19 cellular contexts compared by ENCODE assay signal in the genomic region with DNA sequence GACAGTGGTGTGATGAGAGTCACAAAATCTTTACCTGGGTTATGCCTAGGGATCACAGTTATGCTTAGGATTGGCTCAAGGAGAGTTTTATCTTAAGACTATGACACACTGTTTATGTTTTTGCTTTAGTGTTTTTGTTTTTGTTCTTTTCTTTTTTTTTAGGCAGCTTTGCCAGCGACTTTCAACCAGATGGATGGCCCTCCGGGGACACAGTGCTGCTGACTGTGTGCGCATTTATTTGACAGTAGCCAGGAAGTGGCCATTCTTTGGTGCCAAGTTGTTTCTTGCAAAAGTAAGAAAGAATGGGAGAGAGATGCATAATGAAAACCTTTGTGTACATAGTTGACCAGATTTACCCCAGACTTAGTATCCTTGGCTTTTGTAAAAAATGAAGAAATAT. TPM values are rescaled to one million over a fixed set of nuclear protein-coding genes. Genes with fewer than 3 reads are reported as not detected.
DNase-seq lines count a peak whose midpoint lies in the region; ATAC-seq and TF ChIP-seq lines count a peak whose summit lies in the region.
"Had no signal": no experiment of that assay in that cellular context is flagged by ENCODE, and none has a peak within 500 bp of the region (broad histone marks: within the 10 kb centered on the region; RNA-seq: fewer than 3 reads in every experiment).

No MANE protein-coding gene starts in this region.

- H3K4me3 ChIP-seq in SJSA1 (no peak overlapping the region), fibroblast of villous mesenchyme (ENCODE audit: low read depth, low read length) (no peak overlapping the region)
- H3K4me3 ChIP-seq: BLaER1 had no signal

- DNase-seq in EH (ENCODE audit: low read depth) (peak; percentile 61), SJSA1 (ENCODE audit: low read depth in 1 of 2, low spot score in 2 of 2) (peak in 1 of 2 experiments; percentile 57), fibroblast of villous mesenchyme (ENCODE audit: low read depth) (peak; percentile 84), renal cortical epithelial cell (ENCODE audit: low read depth) (peak; percentile 84), DMS153 treated with DMSO at 0.1 percent for 48 hours (lab: John Stamatoyannopoulos, UW; ENCODE audit: unreplicated experiment) (no peak), NCI-H1105 (lab: John Stamatoyannopoulos, UW) (no peak), NCI-H1694 (lab: John Stamatoyannopoulos, UW) (no peak)
- DNase-seq: activated T-cell treated with anti-CD3 and anti-CD28 coated beads, Interleukin-2, amount 50 U/mL, for 72 hours; GF-D8; MM.1S; naive thymus-derived CD8-positive, alpha-beta T cell; NCI-H345; RPMI8226; stimulated activated CD4-positive, alpha-beta T cell treated with anti-CD3 and anti-CD28 coated beads, Interleukin-15, amount 100 ng/mL, for 24 hours; stimulated activated CD8-positive, alpha-beta memory T cell treated with anti-CD3 and anti-CD28 coated beads, Interleukin-4, amount 100 ng/mL, for 48 hours had no signal

- ATAC-seq in HG03571 (IDR thresholded peaks at IDR 0.05; ENCODE audit: unreplicated experiment): no peak
- ATAC-seq: activated T-cell treated with anti-CD3 and anti-CD28 coated beads, Interleukin-2, amount 50 U/mL, for 72 hours; naive thymus-derived CD8-positive, alpha-beta T cell had no signal

- H3K36me3 ChIP-seq in SJSA1: no peaks in the 10 kb centered on the region
- H3K36me3 ChIP-seq: BLaER1 had no signal

- H3K27me3 ChIP-seq in SJSA1 (replicated peaks): no peaks in the 10 kb centered on the region
- H3K27me3 ChIP-seq: BLaER1 had no signal

- no peaks in the 10 kb centered on the region for H3K9me3 ChIP-seq in SJSA1 (replicated peaks)
- H3K9me3 ChIP-seq: BLaER1 had no signal

- peaks cover 20% of the 10 kb centered on the region for H3K4me1 ChIP-seq in SJSA1 (replicated peaks)
- H3K4me1 ChIP-seq: BLaER1 had no signal

- peak overlapping the region; percentile 69 for H3K27ac ChIP-seq in SJSA1
- H3K27ac ChIP-seq: BLaER1, HL-60, VCaP had no signal

- no peak for TF ChIP-seq CTCF in fibroblast of villous mesenchyme (IDR thresholded peaks at IDR 0.05; ENCODE audit: insufficient read depth, low read depth, low read length)

RNA-seq across cellular contexts. Expression of a gene that starts 15.1 kb away (rescaled TPM):
- total RNA-seq in SJSA1 (2014; rRNA removed; shearing (Covaris generic)): 12.7 and 15.7 TPM in 2 replicates
- total RNA-seq in fibroblast of villous mesenchyme: 17.4 and 28.9 TPM in 2 replicates
- 39.6 and 72.6 TPM in 2 replicates for total RNA-seq in renal cortical epithelial cell

Comparison
In these comparisons a context has a peak if more than half of its experiments do, and no peak if none do; other contexts are left out.
1. DNase-seq: peak in EH (single experiment), fibroblast of villous mesenchyme (single experiment) and renal cortical epithelial cell (single experiment); none in DMS153 treated with DMSO at 0.1 percent for 48 hours (single experiment), NCI-H1105 (single experiment) and NCI-H1694 (single experiment).